In genomic region chr13:23984541-23984940, GRCh38 we compare ENCODE assay signal across 17 cellular contexts.
DNase-seq lines count a peak whose midpoint lies in the region; ATAC-seq and TF ChIP-seq lines count a peak whose summit lies in the region.
"Had no signal": no experiment of that assay in that cellular context is flagged by ENCODE, and none has a peak within 500 bp of the region (broad histone marks: within the 10 kb centered on the region; RNA-seq: fewer than 3 reads in every experiment).

No MANE protein-coding gene starts in this region.

- BruUV-seq in mammary epithelial cell (replicated peaks; lab: Mats Ljungman, UMichigan) (no TSS peak), Calu3 (replicated peaks; lab: Mats Ljungman, UMichigan) (no TSS peak)

- no peaks in the 10 kb centered on the region for H3K79me2 ChIP-seq in mammary epithelial cell (ENCODE audit: insufficient read depth, low read length)

- dilution Hi-C loops in mammary epithelial cell (cut with HindIII; ENCODE audit: low sequenced_read_pairs), result no loop called here

- H3K4me3 ChIP-seq in mammary epithelial cell (replicated peaks in 1 of 3; ENCODE audit: insufficient read depth in 1 of 3, low read depth in 2 of 3, low read length in 3 of 3), result no peak overlapping the region
- H3K4me3 ChIP-seq: gastrocnemius medialis, SJSA1, spleen had no signal

- no peaks in the 10 kb centered on the region for H3K9me3 Mint-ChIP-seq in Calu3 (ENCODE audit: low read depth, unreplicated experiment)
- no peaks in the 10 kb centered on the region for H3K9me3 Mint-ChIP-seq in T-cell
- H3K9me3 Mint-ChIP-seq in type B pancreatic cell, result no peaks in the 10 kb centered on the region
- H3K9me3 Mint-ChIP-seq: activated naive CD8-positive, alpha-beta T cell treated with anti-CD3 and anti-CD28 coated beads, Interleukin-2, amount 10 ng/mL, durations not matched to agents 7 days and 5 days had no signal

- peak overlapping the region; percentile 43 for H3K4me2 ChIP-seq in mammary epithelial cell (ENCODE audit: insufficient read depth, low read depth, low read length)

- peaks cover 18% of the 10 kb centered on the region for H3K4me1 ChIP-seq in mammary epithelial cell (ENCODE audit: insufficient read depth, low read length)

- H3K27me3 ChIP-seq in mammary epithelial cell (ENCODE audit: insufficient read depth, low read length), result peaks cover 2% of the 10 kb centered on the region
- H3K27me3 ChIP-seq: SJSA1 had no signal

- H3K36me3 Mint-ChIP-seq in Calu3 (ENCODE audit: insufficient read depth, unreplicated experiment), result peaks cover 7% of the 10 kb centered on the region
- H3K36me3 Mint-ChIP-seq in T-cell, result no peaks in the 10 kb centered on the region
- no peaks in the 10 kb centered on the region for H3K36me3 Mint-ChIP-seq in type B pancreatic cell
- H3K36me3 Mint-ChIP-seq: activated naive CD8-positive, alpha-beta T cell treated with anti-CD3 and anti-CD28 coated beads, Interleukin-2, amount 10 ng/mL, durations not matched to agents 7 days and 5 days had no signal

- no peak overlapping the region for H3K27ac ChIP-seq in mammary epithelial cell (ENCODE audit: insufficient read depth, low read depth, low read length)
- H3K27ac ChIP-seq: gastrocnemius medialis, SJSA1, spleen had no signal

- WGBS in mammary epithelial cell (ENCODE audit: low coverage, missing lambda C conversion rate), result 4% methylated on average over 6 of the region's 6 CpGs

- DNase-seq in COR-L47 (lab: John Stamatoyannopoulos, UW) (peak; percentile 59), NCI-H128 (lab: John Stamatoyannopoulos, UW; ENCODE audit: unreplicated experiment) (peak; percentile 59), mammary epithelial cell (peak; percentile 53), midbrain (lab: John Stamatoyannopoulos, UW) (peak; percentile 44), Calu3 (no peak), T-cell (no peak), type B pancreatic cell (ENCODE audit: extremely low spot score, unreplicated experiment) (no peak)
- DNase-seq: activated naive CD8-positive, alpha-beta T cell treated with anti-CD3 and anti-CD28 coated beads, Interleukin-2, amount 10 ng/mL, durations not matched to agents 7 days and 5 days; C1 segment of cervical spinal cord; DMS53; gastrocnemius medialis; kidney glomerular epithelial cell; retina; spleen; T-helper 2 cell had no signal

- in situ Hi-C loops in mammary epithelial cell (cut with MboI; ENCODE audit: low sequenced_read_pairs in 2 of 2), result no loop called here

- H2AFZ ChIP-seq in mammary epithelial cell (ENCODE audit: low read depth, low read length), result peak overlapping the region; percentile 42

- H3K36me3 ChIP-seq in mammary epithelial cell (ENCODE audit: insufficient read depth, low read length), result no peaks in the 10 kb centered on the region
- H3K36me3 ChIP-seq: gastrocnemius medialis, SJSA1, spleen had no signal

- no peak for ATAC-seq in GM21447 (IDR thresholded peaks at IDR 0.05; ENCODE audit: unreplicated experiment)
- no peak for ATAC-seq in T-cell (replicated peaks in 1 of 4)
- ATAC-seq: gastrocnemius medialis had no signal

- H3K4me3 Mint-ChIP-seq in Calu3 (ENCODE audit: low read depth, unreplicated experiment), result no peak overlapping the region
- no peak overlapping the region for H3K4me3 Mint-ChIP-seq in T-cell
- H3K4me3 Mint-ChIP-seq in type B pancreatic cell, result no peak overlapping the region
- H3K4me3 Mint-ChIP-seq: activated naive CD8-positive, alpha-beta T cell treated with anti-CD3 and anti-CD28 coated beads, Interleukin-2, amount 10 ng/mL, durations not matched to agents 7 days and 5 days had no signal

- H3K27me3 Mint-ChIP-seq in Calu3 (ENCODE audit: unreplicated experiment) (peaks cover 21% of the 10 kb centered on the region), T-cell (peaks cover 6 to 32% of the 10 kb centered on the region in 2 donors), type B pancreatic cell (peaks cover 3% of the 10 kb centered on the region)

- no peaks in the 10 kb centered on the region for H3K9me3 ChIP-seq in mammary epithelial cell (replicated peaks; ENCODE audit: insufficient read depth, low read length)
- H3K9me3 ChIP-seq: gastrocnemius medialis, SJSA1, spleen had no signal

- CTCF ChIA-PET in mammary epithelial cell (lab: Charles Lee; ENCODE audit: low non-redundant PET), result no interaction called here
- CTCF ChIA-PET in Calu3 (lab: Charles Lee), result no interaction called here
- CTCF ChIA-PET in T-cell (lab: Charles Lee), result interaction anchor here in 1 of 2 donors (0.5 kb wide), 1 partner anchor 251 kb away, joined by 3 read pairs; no protein-coding TSS in a partner anchor

- POLR2A ChIA-PET in T-cell (lab: Charles Lee), result no interaction called here

- no peaks in the 10 kb centered on the region for H4K20me1 ChIP-seq in mammary epithelial cell (ENCODE audit: insufficient read depth, low read length)

- no peak overlapping the region for H3K9ac ChIP-seq in mammary epithelial cell (ENCODE audit: insufficient read depth, low read length)

- TF ChIP-seq CTCF in mammary epithelial cell (conservative IDR thresholded peaks at IDR 0.05 in 1 of 2, IDR thresholded peaks at IDR 0.05 in 1 of 2; ENCODE audit: extremely low read depth in 1 of 2, insufficient read depth in 1 of 2, low read depth in 1 of 2, low read length in 2 of 2) (no peak), Calu3 (IDR thresholded peaks at IDR 0.05; ENCODE audit: unreplicated experiment) (no peak), type B pancreatic cell (conservative IDR thresholded peaks at IDR 0.05) (no peak)

- H3K27ac Mint-ChIP-seq in Calu3 (ENCODE audit: unreplicated experiment) (no peak overlapping the region), T-cell (no peak overlapping the region), type B pancreatic cell (no peak overlapping the region)
- H3K27ac Mint-ChIP-seq: activated naive CD8-positive, alpha-beta T cell treated with anti-CD3 and anti-CD28 coated beads, Interleukin-2, amount 10 ng/mL, durations not matched to agents 7 days and 5 days had no signal

- intact Hi-C loops in mammary epithelial cell (cut with micrococcal nuclease) (no loop called here), Calu3 (cut with micrococcal nuclease; ENCODE audit: unreplicated experiment) (no loop called here)

- H3K4me1 Mint-ChIP-seq in Calu3 (ENCODE audit: low read depth, unreplicated experiment) (peaks cover 12% of the 10 kb centered on the region), T-cell (peaks cover 6 to 7% (median 7%) of the 10 kb centered on the region in 3 donors), type B pancreatic cell (ENCODE audit: unreplicated experiment) (peaks cover 28% of the 10 kb centered on the region)

Comparison
In these comparisons a context has a peak if more than half of its experiments do, and no peak if none do; other contexts are left out.
1. DNase-seq: peak in COR-L47 (single experiment), NCI-H128 (single experiment), mammary epithelial cell (single experiment) and midbrain (single experiment); none in Calu3 (single experiment), T-cell (0 of 34) and type B pancreatic cell (single experiment).